ENCODE assay signal across 1 cellular context in the genomic region with DNA sequence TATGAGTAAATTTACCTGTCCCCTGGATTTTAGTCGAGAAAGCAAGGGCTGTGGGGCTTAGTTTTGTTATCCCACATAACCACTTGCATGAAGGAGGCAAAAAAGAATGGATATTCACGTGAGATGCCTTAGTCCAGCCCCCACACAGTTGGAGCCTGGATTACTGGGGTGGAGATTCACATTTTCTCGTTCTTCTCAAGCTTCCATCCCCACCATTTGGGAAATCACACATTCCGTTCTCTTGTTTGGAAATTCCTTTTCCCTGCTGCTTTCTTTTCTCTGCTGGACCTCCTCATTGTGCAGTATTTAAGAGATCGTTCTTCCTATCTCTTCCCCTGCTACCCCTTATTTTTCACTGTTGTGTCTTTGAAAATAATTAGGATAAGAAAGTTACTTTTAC.
TF ChIP-seq lines count a peak whose summit lies in the region.

No MANE protein-coding gene starts in this region.

TF ChIP-seq in IMR-90, 13 proteins besides CTCF, POLR2A, EP300 and RAD21 (continued from another document):
- TF ChIP-seq, protein P1, sequence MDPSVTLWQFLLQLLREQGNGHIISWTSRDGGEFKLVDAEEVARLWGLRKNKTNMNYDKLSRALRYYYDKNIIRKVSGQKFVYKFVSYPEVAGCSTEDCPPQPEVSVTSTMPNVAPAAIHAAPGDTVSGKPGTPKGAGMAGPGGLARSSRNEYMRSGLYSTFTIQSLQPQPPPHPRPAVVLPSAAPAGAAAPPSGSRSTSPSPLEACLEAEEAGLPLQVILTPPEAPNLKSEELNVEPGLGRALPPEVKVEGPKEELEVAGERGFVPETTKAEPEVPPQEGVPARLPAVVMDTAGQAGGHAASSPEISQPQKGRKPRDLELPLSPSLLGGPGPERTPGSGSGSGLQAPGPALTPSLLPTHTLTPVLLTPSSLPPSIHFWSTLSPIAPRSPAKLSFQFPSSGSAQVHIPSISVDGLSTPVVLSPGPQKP (IDR thresholded peaks at IDR 0.05; ENCODE audit: borderline replicate concordance, low read depth, low read length), result no peak
- TF ChIP-seq CHD1 (IDR thresholded peaks at IDR 0.05; ENCODE audit: low read depth, low read length), result no peak
